Comparison of ENCODE assay signal across 1 cellular context in genomic region chr18:59715445-59715844, GRCh38.
TF ChIP-seq lines count a peak whose summit lies in the region.

No MANE protein-coding gene starts in this region.

TF ChIP-seq in IMR-90, 13 proteins besides CTCF, POLR2A, EP300 and RAD21:
- TF ChIP-seq RFX5 (IDR thresholded peaks at IDR 0.05; ENCODE audit: low read depth, low read length) (no peak), RCOR1 (IDR thresholded peaks at IDR 0.05; ENCODE audit: insufficient replicate concordance, low read length) (no peak), MAZ (IDR thresholded peaks at IDR 0.05; ENCODE audit: borderline replicate concordance, low read depth, low read length) (no peak), FOS (IDR thresholded peaks at IDR 0.05; ENCODE audit: low read depth, low read length) (no peak), CHD1 (IDR thresholded peaks at IDR 0.05; ENCODE audit: low read depth, low read length) (no peak), NFE2L2 (IDR thresholded peaks at IDR 0.05; ENCODE audit: low read depth, low read length) (peak; percentile 10; the same call in 1 of the 2 replicates), MXI1 (IDR thresholded peaks at IDR 0.05; ENCODE audit: borderline replicate concordance, low read depth, low read length) (no peak), USF2 (IDR thresholded peaks at IDR 0.05; ENCODE audit: low read depth, low read length) (no peak), CEBPB (IDR thresholded peaks at IDR 0.05; ENCODE audit: low read depth, low read length) (peak; percentile 54; the same call in 1 of the 2 replicates), BHLHE40 (IDR thresholded peaks at IDR 0.05; ENCODE audit: low read depth, low read length) (no peak)
TF ChIP-seq in IMR-90: peak in this region for 2.
